In genomic region chr2:9844581-9844980, GRCh38 we compare ENCODE assay signal across 8 cellular contexts. TPM values are rescaled to one million over a fixed set of nuclear protein-coding genes. Genes with fewer than 3 reads are reported as not detected.
DNase-seq lines count a peak whose midpoint lies in the region; ATAC-seq and TF ChIP-seq lines count a peak whose summit lies in the region.

No MANE protein-coding gene starts in this region.

- no peak for ATAC-seq in HG02884 (IDR thresholded peaks at IDR 0.05; ENCODE audit: unreplicated experiment)
- no peak for ATAC-seq in HG02763 (IDR thresholded peaks at IDR 0.05; ENCODE audit: unreplicated experiment)

- H3K4me1 ChIP-seq in iPS-18a (ENCODE audit: control insufficient read depth, low read depth, low read length) (peaks cover 6% of the 10 kb centered on the region), vagina (peaks cover 37% of the 10 kb centered on the region)

- H3K27ac ChIP-seq in VCaP (peak overlapping the region; percentile 76), iPS-18a (ENCODE audit: low read length) (no peak overlapping the region), vagina (peak overlapping the region; percentile 82)

- H3K27me3 ChIP-seq in iPS-18a (ENCODE audit: control insufficient read depth, insufficient read depth, low read length) (no peaks in the 10 kb centered on the region), vagina (no peaks in the 10 kb centered on the region)

- H3K4me3 ChIP-seq in HFF-Myc (replicated peaks; ENCODE audit: low read depth, low read length) (peak overlapping the region; percentile 72), iPS-18a (ENCODE audit: low read length) (peak overlapping the region; percentile 91), vagina (peak overlapping the region; percentile 60 to 75)

- no peak for TF ChIP-seq POLR2A in vagina (IDR thresholded peaks at IDR 0.05)

- TF ChIP-seq CTCF in HFF-Myc (IDR thresholded peaks at IDR 0.05; ENCODE audit: low read depth, low read length, missing control alignments) (no peak), VCaP (conservative IDR thresholded peaks at IDR 0.05) (no peak), vagina (IDR thresholded peaks at IDR 0.05) (no peak)

- H3K9me3 ChIP-seq in iPS-18a (ENCODE audit: control insufficient read depth, low read depth, low read length), result no peaks in the 10 kb centered on the region
- no peaks in the 10 kb centered on the region for H3K9me3 ChIP-seq in vagina

- DNase-seq in EH (ENCODE audit: low read depth), result peak; percentile 71
- DNase-seq in HFF-Myc (ENCODE audit: extremely low read depth, low read depth), result peak; percentile 31
- DNase-seq in vagina (ENCODE audit: extremely low spot score in 2 of 2), result no peak
- DNase-seq in nucleus accumbens (lab: John Stamatoyannopoulos, UW), result no peak

- intact Hi-C loops in vagina (cut with DNase I), result no loop called here

- peaks cover 30% of the 10 kb centered on the region for H3K36me3 ChIP-seq in iPS-18a (ENCODE audit: control insufficient read depth, low read depth, low read length)
- peaks cover 0 to 10% of the 10 kb centered on the region in 2 donors for H3K36me3 ChIP-seq in vagina

- peak overlapping the region; percentile 72 for H3K9ac ChIP-seq in iPS-18a (ENCODE audit: low read length)

RNA-seq across cellular contexts. Expression of gene TAF1B, which starts 1.3 kb away (rescaled TPM):
- 20.1 TPM for total RNA-seq in vagina

Comparison
In these comparisons a context has a peak if more than half of its experiments do, and no peak if none do; other contexts are left out.
1. DNase-seq: peak in EH (single experiment) and HFF-Myc (single experiment); none in vagina (0 of 2) and nucleus accumbens (0 of 56).
2. Peak in every context shown above with its lines, with median percentiles within 50 percentile points of each other: H3K4me3 ChIP-seq.